Comparison of ENCODE assay signal across 23 cellular contexts in the genomic region with DNA sequence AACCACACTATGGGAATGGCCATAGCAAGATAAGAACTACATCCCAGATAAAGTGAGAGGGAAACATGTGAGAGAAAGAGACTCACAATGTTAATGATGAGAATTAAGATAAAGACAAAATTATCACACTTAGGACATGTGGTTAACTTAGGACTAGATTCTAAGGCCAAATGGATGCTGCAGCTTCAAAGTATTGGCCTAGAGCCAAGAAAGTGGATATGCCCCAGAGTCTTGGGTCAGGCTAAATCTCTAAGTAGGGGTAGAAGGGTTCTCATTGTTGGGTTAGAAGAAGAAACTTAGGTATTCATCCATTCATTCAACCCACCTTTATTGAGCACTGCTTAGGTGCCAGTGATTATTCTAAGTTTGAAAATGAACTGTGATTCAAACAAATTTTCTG.
"Had no signal": no experiment of that assay in that cellular context is flagged by ENCODE, and none has a peak within 500 bp of the region (broad histone marks: within the 10 kb centered on the region; RNA-seq: fewer than 3 reads in every experiment).

No MANE protein-coding gene starts in this region.

- FAIRE-seq: pancreas, urothelium cell line had no signal

- H3K36me3 ChIP-seq: left ventricle myocardium inferior, pancreas, prostate gland, suprapubic skin, thoracic aorta, tibial artery, upper lobe of right lung had no signal

- H3K4me3 ChIP-seq: left ventricle myocardium inferior, lung, pancreas, prostate gland, skin epidermis, suprapubic skin, thoracic aorta, tibial artery, upper lobe of right lung had no signal

- DNase-seq: islet precursor cell; left ventricle myocardium inferior; naive thymus-derived CD8-positive, alpha-beta T cell; nucleus accumbens; pancreas; posterior cingulate gyrus; retina; right cardiac atrium; stimulated activated CD4-positive, alpha-beta T cell treated with anti-CD3 and anti-CD28 coated beads, Interleukin-12 subunit alpha, Interleukin-12 subunit beta, amount 100 ng/mL, for 4 hours; stimulated activated CD4-positive, alpha-beta T cell treated with anti-CD3 and anti-CD28 coated beads, Interleukin-15, amount 100 ng/mL, for 24 hours; stimulated activated CD4-positive, alpha-beta T cell treated with anti-CD3 and anti-CD28 coated beads, Interleukin-4, amount 100 ng/mL, for 24 hours; stimulated activated naive CD4-positive, alpha-beta T cell; tibial artery; trophoblast cell; upper lobe of right lung had no signal

- H3K27ac ChIP-seq: left ventricle myocardium inferior, pancreas, prostate gland, skin epidermis, suprapubic skin, thoracic aorta, tibial artery, upper lobe of right lung had no signal

- H3K4me1 ChIP-seq: left ventricle myocardium inferior, pancreas, prostate gland, suprapubic skin, tibial artery, upper lobe of right lung had no signal

- H3K27me3 ChIP-seq: pancreas, suprapubic skin, tibial artery, upper lobe of right lung had no signal

- ATAC-seq: naive thymus-derived CD8-positive, alpha-beta T cell; pancreas; right cardiac atrium; sciatic nerve; stimulated activated effector memory CD8-positive, alpha-beta T cell treated with anti-CD3 and anti-CD28 coated beads, Interleukin-12 subunit alpha, Interleukin-12 subunit beta, amount 100 ng/mL, for 72 hours; upper lobe of right lung had no signal

- H3K9me3 ChIP-seq: left ventricle myocardium inferior, pancreas, prostate gland, suprapubic skin, thoracic aorta, tibial artery, upper lobe of right lung had no signal
